In the genomic region with DNA sequence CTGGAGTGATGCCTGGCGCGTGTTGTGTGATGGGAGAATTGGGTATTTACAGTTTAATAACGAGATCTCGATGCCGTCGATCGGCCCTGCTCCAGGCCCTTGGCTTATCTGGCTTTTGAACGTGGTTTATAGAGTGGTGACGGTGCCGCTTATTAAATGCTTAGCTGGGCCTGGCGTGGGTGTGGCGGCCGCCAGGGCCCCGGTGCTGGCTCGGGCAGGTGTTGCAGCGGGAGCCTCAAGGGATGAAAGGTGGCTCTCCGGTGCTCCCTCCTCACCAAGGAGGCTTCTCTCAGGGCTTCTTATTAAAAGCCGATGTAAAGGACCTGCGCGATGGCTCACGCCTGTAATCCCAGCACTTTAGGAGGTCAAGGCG, we compare ENCODE assay signal across 27 cellular contexts.
A peak's percentile ranks its signal among the peaks of the same experiment; 100 is the strongest.
DNase-seq lines count a peak whose midpoint lies in the region; ATAC-seq and TF ChIP-seq lines count a peak whose summit lies in the region.
"Had no signal": no experiment of that assay in that cellular context is flagged by ENCODE, and none has a peak within 500 bp of the region (broad histone marks: within the 10 kb centered on the region; RNA-seq: fewer than 3 reads in every experiment).

No MANE protein-coding gene starts in this region.

- H3K36me3 Mint-ChIP-seq in stimulated activated naive B cell treated with anti-CD40 and anti-IgM and Interleukin-4, amounts not matched to agents 10 μg/mL and 1 μg/mL and 100 μg/mL, for 72 hours, result peaks cover 59 to 65% of the 10 kb centered on the region in 2 donors
- peaks cover 17% of the 10 kb centered on the region for H3K36me3 Mint-ChIP-seq in HFFc6 (ENCODE audit: low read depth)

- H3K4me1 ChIP-seq in right atrium auricular region, result peaks cover 0 to 43% of the 10 kb centered on the region in 2 donors
- H3K4me1 ChIP-seq: body of pancreas, right lobe of liver, transverse colon had no signal

- peak overlapping the region; percentile 31 to 74 for H3K27ac ChIP-seq in right atrium auricular region
- H3K27ac ChIP-seq: body of pancreas, GM23248, neutrophil, right lobe of liver, SJSA1, transverse colon, WERI-Rb-1 had no signal

- no peaks in the 10 kb centered on the region for H3K9me3 Mint-ChIP-seq in stimulated activated naive B cell treated with anti-CD40 and anti-IgM and Interleukin-4, amounts not matched to agents 10 μg/mL and 1 μg/mL and 100 μg/mL, for 72 hours
- no peaks in the 10 kb centered on the region for H3K9me3 Mint-ChIP-seq in HFFc6
- H3K9me3 Mint-ChIP-seq: activated T-helper 17 cell treated with anti-CD3 and anti-CD28 coated beads, Interleukin-2, amount 50 U/mL, for 72 hours; endodermal cell had no signal

- H3K4me3 ChIP-seq in right atrium auricular region, result no peak overlapping the region
- H3K4me3 ChIP-seq: body of pancreas, GM23248, right lobe of liver, SJSA1, transverse colon had no signal

- no peaks in the 10 kb centered on the region for H3K27me3 Mint-ChIP-seq in stimulated activated naive B cell treated with anti-CD40 and anti-IgM and Interleukin-4, amounts not matched to agents 10 μg/mL and 1 μg/mL and 100 μg/mL, for 72 hours
- H3K27me3 Mint-ChIP-seq in HFFc6 (ENCODE audit: insufficient read depth), result peaks cover 5% of the 10 kb centered on the region
- H3K27me3 Mint-ChIP-seq: activated T-helper 17 cell treated with anti-CD3 and anti-CD28 coated beads, Interleukin-2, amount 50 U/mL, for 72 hours had no signal

- ATAC-seq in Right ventricle myocardium inferior, result no peak
- no peak for ATAC-seq in left cardiac atrium
- ATAC-seq in stimulated activated naive B cell treated with anti-CD40 and anti-IgM and Interleukin-4, amounts not matched to agents 10 μg/mL and 1 μg/mL and 100 μg/mL, for 72 hours (replicated peaks), result no peak
- ATAC-seq: activated T-helper 17 cell treated with anti-CD3 and anti-CD28 coated beads, Interleukin-2, amount 50 U/mL, for 72 hours; body of pancreas; left lobe of liver; right lobe of liver had no signal

- peaks cover 54% of the 10 kb centered on the region for H3K36me3 ChIP-seq in right atrium auricular region

- no peaks in the 10 kb centered on the region for H3K27me3 ChIP-seq in right atrium auricular region
- H3K27me3 ChIP-seq: body of pancreas, neutrophil, right lobe of liver, SJSA1, transverse colon had no signal

- peaks cover 32 to 58% of the 10 kb centered on the region in 2 donors for H3K4me1 Mint-ChIP-seq in stimulated activated naive B cell treated with anti-CD40 and anti-IgM and Interleukin-4, amounts not matched to agents 10 μg/mL and 1 μg/mL and 100 μg/mL, for 72 hours
- H3K4me1 Mint-ChIP-seq in HFFc6 (ENCODE audit: low read depth), result no peaks in the 10 kb centered on the region
- H3K4me1 Mint-ChIP-seq: endodermal cell had no signal

- H3K9me3 ChIP-seq in right atrium auricular region, result no peaks in the 10 kb centered on the region
- H3K9me3 ChIP-seq: body of pancreas, neutrophil, right lobe of liver, SJSA1, transverse colon had no signal

- intact Hi-C loops in Right ventricle myocardium inferior (cut with DNase I), result no loop called here
- intact Hi-C loops in left cardiac atrium (cut with DNase I), result loop anchor here in 1 of 2 donors (5.0 kb wide), 1 partner anchor 90 kb away; no protein-coding TSS in a partner anchor

- TF ChIP-seq CTCF in right atrium auricular region (IDR thresholded peaks at IDR 0.05), result no peak
- TF ChIP-seq CTCF in HFFc6 (IDR thresholded peaks at IDR 0.05), result no peak

- DNase-seq in Right ventricle myocardium inferior (ENCODE audit: missing footprints), result peak; percentile 27
- no peak for DNase-seq in left cardiac atrium
- peak; percentile 47 for DNase-seq in NCI-H1092 (lab: John Stamatoyannopoulos, UW)
- no peak for DNase-seq in right atrium auricular region (ENCODE audit: low spot score)
- peak; percentile 1 for DNase-seq in stimulated activated naive B cell treated with anti-CD40 and anti-IgM and Interleukin-4, amounts not matched to agents 10 μg/mL and 1 μg/mL and 100 μg/mL, for 72 hours
- no peak for DNase-seq in HFFc6
- no peak for DNase-seq in NOMO-1 (lab: John Stamatoyannopoulos, UW; ENCODE audit: unreplicated experiment in 2 of 2)
- no peak for DNase-seq in cerebellar nuclear complex (lab: John Stamatoyannopoulos, UW)
- DNase-seq: ACHN; activated CD4-positive, alpha-beta T cell treated with anti-CD3 and anti-CD28 coated beads, Interleukin-2, amount 10 ng/mL, durations not matched to agents 24 days and 14 days; dermis blood vessel endothelial cell; DMS53; endodermal cell; GDM1; GM23248; IMR-90; NCI-H187 treated with DMSO at 0.1 percent for 48 hours; NCI-H69; T1000; transverse colon; WERI-Rb-1 had no signal

- peak overlapping the region in 1 of 2 donors; percentile 14 for H3K4me3 Mint-ChIP-seq in stimulated activated naive B cell treated with anti-CD40 and anti-IgM and Interleukin-4, amounts not matched to agents 10 μg/mL and 1 μg/mL and 100 μg/mL, for 72 hours
- H3K4me3 Mint-ChIP-seq in HFFc6, result no peak overlapping the region
- H3K4me3 Mint-ChIP-seq: activated CD4-positive, alpha-beta T cell treated with anti-CD3 and anti-CD28 coated beads, Interleukin-2, amount 10 ng/mL, durations not matched to agents 24 days and 14 days; activated T-helper 17 cell treated with anti-CD3 and anti-CD28 coated beads, Interleukin-2, amount 50 U/mL, for 72 hours; endodermal cell had no signal

- peak overlapping the region; percentile 93 for H3K27ac Mint-ChIP-seq in stimulated activated naive B cell treated with anti-CD40 and anti-IgM and Interleukin-4, amounts not matched to agents 10 μg/mL and 1 μg/mL and 100 μg/mL, for 72 hours
- no peak overlapping the region for H3K27ac Mint-ChIP-seq in HFFc6
- H3K27ac Mint-ChIP-seq: activated T-helper 17 cell treated with anti-CD3 and anti-CD28 coated beads, Interleukin-2, amount 50 U/mL, for 72 hours; endodermal cell had no signal

Comparison
In these comparisons a context has a peak if more than half of its experiments do, and no peak if none do; other contexts are left out.
1. DNase-seq: peak in Right ventricle myocardium inferior (single experiment), NCI-H1092 (single experiment) and stimulated activated naive B cell treated with anti-CD40 and anti-IgM and Interleukin-4, amounts not matched to agents 10 μg/mL and 1 μg/mL and 100 μg/mL, for 72 hours (single experiment); none in left cardiac atrium (single experiment), right atrium auricular region (single experiment), HFFc6 (single experiment), NOMO-1 (0 of 2) and cerebellar nuclear complex (0 of 2).